ENCODE assay signal across 1 cellular context in the genomic region with DNA sequence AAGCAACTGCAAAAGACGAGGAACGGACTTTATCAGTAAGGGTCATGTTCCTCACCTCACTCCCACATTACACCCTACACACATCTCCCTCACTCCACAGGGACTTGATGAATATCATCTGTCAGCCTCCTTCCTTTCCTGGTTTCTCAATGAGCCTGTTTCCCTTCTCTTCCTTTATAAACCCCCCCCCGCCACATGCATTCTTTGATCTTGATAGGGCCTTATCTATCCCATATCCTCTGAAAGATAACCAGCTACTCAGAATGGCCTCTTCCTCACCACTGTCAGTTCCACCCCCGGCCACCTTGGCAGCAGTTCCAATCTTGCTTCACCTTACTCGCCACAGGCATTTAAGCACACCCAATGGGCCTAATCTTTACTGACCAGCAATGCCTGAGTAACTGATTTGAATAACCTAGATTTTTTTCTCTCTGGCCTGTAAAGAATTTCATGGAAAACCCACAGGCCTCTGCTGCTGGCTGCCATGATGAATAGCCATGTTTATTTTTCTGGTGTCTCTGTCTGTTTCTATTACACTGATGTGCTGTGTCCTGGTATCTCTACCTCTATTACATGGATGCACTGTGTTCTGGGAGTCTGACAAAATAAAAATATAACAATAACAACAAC.
TF ChIP-seq lines count a peak whose summit lies in the region.

No MANE protein-coding gene starts in this region.

TF ChIP-seq in SK-N-SH treated with all-trans-retinoic acid at 6 μM for 48 hours, 23 proteins besides CTCF, POLR2A, EP300 and RAD21 (continued from another document):
- TF ChIP-seq, protein P1, sequence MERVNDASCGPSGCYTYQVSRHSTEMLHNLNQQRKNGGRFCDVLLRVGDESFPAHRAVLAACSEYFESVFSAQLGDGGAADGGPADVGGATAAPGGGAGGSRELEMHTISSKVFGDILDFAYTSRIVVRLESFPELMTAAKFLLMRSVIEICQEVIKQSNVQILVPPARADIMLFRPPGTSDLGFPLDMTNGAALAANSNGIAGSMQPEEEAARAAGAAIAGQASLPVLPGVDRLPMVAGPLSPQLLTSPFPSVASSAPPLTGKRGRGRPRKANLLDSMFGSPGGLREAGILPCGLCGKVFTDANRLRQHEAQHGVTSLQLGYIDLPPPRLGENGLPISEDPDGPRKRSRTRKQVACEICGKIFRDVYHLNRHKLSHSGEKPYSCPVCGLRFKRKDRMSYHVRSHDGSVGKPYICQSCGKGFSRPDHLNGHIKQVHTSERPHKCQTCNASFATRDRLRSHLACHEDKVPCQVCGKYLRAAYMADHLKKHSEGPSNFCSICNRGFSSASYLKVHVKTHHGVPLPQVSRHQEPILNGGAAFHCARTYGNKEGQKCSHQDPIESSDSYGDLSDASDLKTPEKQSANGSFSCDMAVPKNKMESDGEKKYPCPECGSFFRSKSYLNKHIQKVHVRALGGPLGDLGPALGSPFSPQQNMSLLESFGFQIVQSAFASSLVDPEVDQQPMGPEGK (CRISPR knock-in tag; IDR thresholded peaks at IDR 0.05; ENCODE audit: borderline replicate concordance) = no peak
- TF ChIP-seq ARNTL (CRISPR knock-in tag; IDR thresholded peaks at IDR 0.05; ENCODE audit: borderline replicate concordance, low read depth) (no peak), ZNF8 (CRISPR knock-in tag; IDR thresholded peaks at IDR 0.05) (no peak), SNAI2 (CRISPR knock-in tag; IDR thresholded peaks at IDR 0.05) (no peak), TCF4 (CRISPR knock-in tag; IDR thresholded peaks at IDR 0.05; ENCODE audit: borderline replicate concordance) (no peak)
TF ChIP-seq in SK-N-SH treated with all-trans-retinoic acid at 6 μM for 48 hours: peak in this region for 0.
